Comparison of ENCODE assay signal across 8 cellular contexts in the genomic region with DNA sequence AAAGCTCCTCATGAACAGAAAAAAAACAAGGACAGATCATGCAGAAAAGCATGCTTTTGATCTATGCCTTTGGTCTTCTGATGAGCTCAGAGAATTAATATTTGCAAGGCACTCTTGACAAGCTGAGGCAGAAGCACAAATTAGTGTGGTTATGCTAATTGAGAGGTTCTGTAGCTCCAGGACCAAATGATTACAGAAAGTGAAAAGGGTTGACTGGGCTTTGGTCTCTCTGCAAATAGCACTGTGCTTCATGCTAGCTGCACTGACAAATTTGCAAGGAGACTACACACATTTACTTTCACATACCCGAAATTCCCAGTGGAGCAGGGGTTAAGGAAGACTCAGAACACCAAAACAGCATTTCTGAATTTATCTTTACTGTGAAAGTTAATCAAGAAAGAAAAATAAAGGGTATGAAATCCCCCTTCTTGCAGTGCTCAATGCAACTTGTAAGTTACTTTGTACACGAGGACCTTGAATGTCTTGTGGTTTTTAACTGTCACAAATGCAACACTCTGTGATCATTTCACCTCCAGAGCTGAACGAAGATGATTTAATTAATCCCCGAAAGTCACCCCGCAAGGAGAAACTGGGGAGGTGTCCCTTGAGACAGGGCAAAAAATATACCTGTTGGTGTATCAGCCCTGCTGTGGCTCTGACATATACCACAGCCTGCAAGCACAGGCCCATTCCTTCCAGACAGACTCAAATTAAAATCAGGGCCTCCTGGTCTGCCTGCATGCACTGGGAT. TPM values are rescaled to one million over a fixed set of nuclear protein-coding genes. Genes with fewer than 3 reads are reported as not detected.
A peak's percentile ranks its signal among the peaks of the same experiment; 100 is the strongest.
DNase-seq lines count a peak whose midpoint lies in the region; ATAC-seq and TF ChIP-seq lines count a peak whose summit lies in the region.

No MANE protein-coding gene starts in this region.

- H3K4me3 ChIP-seq in KMS-11 (IDR thresholded peaks at IDR 0.05; ENCODE audit: insufficient read depth, low read depth, low read length) = no peak overlapping the region

- no peaks in the 10 kb centered on the region for H3K9me3 Mint-ChIP-seq in osteocyte (ENCODE audit: unreplicated experiment)

- no peak for DNase-seq in caudate nucleus (lab: John Stamatoyannopoulos, UW)
- DNase-seq in osteocyte (ENCODE audit: extremely low spot score, unreplicated experiment) = no peak
- DNase-seq in NK-92 treated with Interleukin-12 subunit alpha and Interleukin-12 subunit beta, amount 100 ng/mL, for 24 hours (lab: John Stamatoyannopoulos, UW) = no peak

- H3K27me3 Mint-ChIP-seq in osteocyte (ENCODE audit: unreplicated experiment) = no peaks in the 10 kb centered on the region

- TF ChIP-seq CTCF in KMS-11 (conservative IDR thresholded peaks at IDR 0.05; ENCODE audit: low read depth, low read length) (no peak), osteocyte (IDR thresholded peaks at IDR 0.05) (no peak)

- no peaks in the 10 kb centered on the region for H3K36me3 ChIP-seq in KMS-11 (ENCODE audit: insufficient read depth)

- H3K27me3 ChIP-seq in KMS-11 (ENCODE audit: insufficient read depth, low read depth) = no peaks in the 10 kb centered on the region

- H2AFZ ChIP-seq in KMS-11 (ENCODE audit: low read depth) = no peak overlapping the region

- H3K27ac Mint-ChIP-seq in osteocyte (ENCODE audit: unreplicated experiment) = peak overlapping the region; percentile 73

- H3K4me1 ChIP-seq in KMS-11 (ENCODE audit: low read depth, poor library complexity, severe bottlenecking) = peaks cover 96% of the 10 kb centered on the region

- ATAC-seq in GM18502 (IDR thresholded peaks at IDR 0.05; ENCODE audit: poor library complexity, unreplicated experiment) (peak; percentile 24), GM21526 (IDR thresholded peaks at IDR 0.05; ENCODE audit: low FRiP score, unreplicated experiment) (no peak), HG03342 (IDR thresholded peaks at IDR 0.05; ENCODE audit: unreplicated experiment) (no peak), GM18909 (IDR thresholded peaks at IDR 0.05; ENCODE audit: poor library complexity, unreplicated experiment) (no peak)

- peak overlapping the region; percentile 78; the same call in 1 of the 2 replicates for H3K9ac ChIP-seq in KMS-11

- H3K4me1 Mint-ChIP-seq in osteocyte (ENCODE audit: unreplicated experiment) = peaks cover 62% of the 10 kb centered on the region

- H4K20me1 ChIP-seq in KMS-11 (ENCODE audit: insufficient read depth) = no peaks in the 10 kb centered on the region

- H3K4me3 Mint-ChIP-seq in osteocyte (ENCODE audit: unreplicated experiment) = no peak overlapping the region

- H3K36me3 Mint-ChIP-seq in osteocyte (ENCODE audit: unreplicated experiment) = no peaks in the 10 kb centered on the region

- peaks cover 77% of the 10 kb centered on the region for H3K79me2 ChIP-seq in KMS-11 (ENCODE audit: insufficient read depth, low read depth)

- H3K4me2 ChIP-seq in KMS-11 = peak overlapping the region; percentile 84

- H3K27ac ChIP-seq in KMS-11 (peak overlapping the region; percentile 97), caudate nucleus (ENCODE audit: low read depth, low read length) (peak overlapping the region; percentile 41)

RNA-seq across cellular contexts. Expression of a gene that starts 11.9 kb away (rescaled TPM):
- 94.3 TPM in 2 replicates for total RNA-seq in osteocyte
